8 cellular contexts compared by ENCODE assay signal in genomic region chr2:238970553-238971081, GRCh38.
DNase-seq lines count a peak whose midpoint lies in the region; ATAC-seq and TF ChIP-seq lines count a peak whose summit lies in the region.

No MANE protein-coding gene starts in this region.

- H3K9me3 Mint-ChIP-seq in T-cell = peaks cover 7 to 8% (median 8%) of the 10 kb centered on the region in 3 donors

- TF ChIP-seq CTCF in 22Rv1 (IDR thresholded peaks at IDR 0.05) (peak; percentile 99), GM12872 (IDR thresholded peaks at IDR 0.05; ENCODE audit: insufficient read depth, low read depth, low read length) (peak; percentile 100), brain microvascular endothelial cell (IDR thresholded peaks at IDR 0.05; ENCODE audit: low read depth, low read length, missing control alignments) (peak; percentile 100)

- H3K27me3 Mint-ChIP-seq in T-cell = peaks cover 12 to 43% of the 10 kb centered on the region in 2 donors

- H3K36me3 ChIP-seq in brain microvascular endothelial cell (replicated peaks) = no peaks in the 10 kb centered on the region

- H3K36me3 Mint-ChIP-seq in T-cell = no peaks in the 10 kb centered on the region

- CTCF ChIA-PET in T-cell (lab: Charles Lee) = no interaction called here

- H3K4me1 Mint-ChIP-seq in T-cell = no peaks in the 10 kb centered on the region

- POLR2A ChIA-PET in T-cell (lab: Charles Lee) = no interaction called here

- ATAC-seq in T-cell (replicated peaks in 1 of 4) (peak in 3 of 4 experiments; percentile 52 to 74 (median 53)), HG02840 (IDR thresholded peaks at IDR 0.05; ENCODE audit: low FRiP score, unreplicated experiment) (no peak)

- DNase-seq in HPDE6-E6E7 (ENCODE audit: extremely low spot score) = peak; percentile 76
- DNase-seq in T-cell = peak in 24 of 34 experiments; percentile 5 to 40 (median 21)
- peak; percentile 27 for DNase-seq in brain microvascular endothelial cell
- peak; percentile 88 for DNase-seq in islet precursor cell
- DNase-seq in stimulated activated CD4-positive, alpha-beta T cell treated with anti-CD3 and anti-CD28 coated beads, Interleukin-4, amount 100 ng/mL, for 1 hour = peak; percentile 45

- no peak overlapping the region for H3K4me3 ChIP-seq in brain microvascular endothelial cell (ENCODE audit: low read depth, low read length)

- no peaks in the 10 kb centered on the region for H3K27me3 ChIP-seq in brain microvascular endothelial cell (replicated peaks)

- no peak overlapping the region for H3K27ac ChIP-seq in 22Rv1
- H3K27ac ChIP-seq in brain microvascular endothelial cell = no peak overlapping the region

- H3K4me3 Mint-ChIP-seq in T-cell = no peak overlapping the region

- in situ Hi-C loops in brain microvascular endothelial cell (cut with HindIII; ENCODE audit: low pct_ligation_motif_present, low sequenced_read_pairs) = no loop called here

- no peak overlapping the region for H3K27ac Mint-ChIP-seq in T-cell

Comparison
In these comparisons a context has a peak if more than half of its experiments do, and no peak if none do; other contexts are left out.
1. DNase-seq: peak in every context shown above with its lines; median percentile 88 in islet precursor cell; 76 in HPDE6-E6E7; 45 in stimulated activated CD4-positive, alpha-beta T cell treated with anti-CD3 and anti-CD28 coated beads, Interleukin-4, amount 100 ng/mL, for 1 hour; 27 in brain microvascular endothelial cell; 21 in T-cell.